15 cellular contexts compared by ENCODE assay signal in the genomic region with DNA sequence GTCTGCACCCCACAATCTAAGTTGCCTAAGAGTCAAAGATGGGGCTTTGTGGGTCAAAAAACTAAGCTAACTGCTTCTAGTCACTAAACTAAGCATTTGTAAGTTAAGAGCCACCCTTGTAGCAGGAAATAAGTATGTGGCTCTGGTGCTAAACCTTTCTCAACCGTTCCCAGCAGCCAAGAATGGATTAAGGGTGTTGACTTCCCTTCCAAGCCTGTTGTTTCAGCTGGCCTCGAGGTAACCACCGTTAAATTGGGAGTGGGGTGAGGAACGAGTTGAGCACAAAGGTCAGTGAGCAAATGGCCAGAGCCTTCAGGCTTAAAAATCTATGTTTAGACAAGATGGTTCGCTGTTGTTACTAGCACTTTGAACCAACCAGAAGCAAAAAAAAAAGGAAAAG.
DNase-seq lines count a peak whose midpoint lies in the region; ATAC-seq and TF ChIP-seq lines count a peak whose summit lies in the region.
"Had no signal": no experiment of that assay in that cellular context is flagged by ENCODE, and none has a peak within 500 bp of the region (broad histone marks: within the 10 kb centered on the region; RNA-seq: fewer than 3 reads in every experiment).

No MANE protein-coding gene starts in this region.

- H3K4me3 Mint-ChIP-seq in effector memory CD8-positive, alpha-beta T cell = peak overlapping the region; percentile 74 to 77

- CTCF ChIA-PET in IMR-90 (lab: Yijun Ruan, JAX) = no interaction called here

- POLR2A ChIA-PET in IMR-90 (lab: Charles Lee; ENCODE audit: unreplicated experiment) = no interaction called here

- H3K27me3 ChIP-seq in IMR-90 (ENCODE audit: control insufficient read depth, insufficient read depth, low read length) (no peaks in the 10 kb centered on the region), SJCRH30 (no peaks in the 10 kb centered on the region), thyroid gland (no peaks in the 10 kb centered on the region)
- H3K27me3 ChIP-seq: gastroesophageal sphincter, SJSA1 had no signal

- no peak overlapping the region for H3K23ac ChIP-seq in IMR-90 (ENCODE audit: low read depth, low read length)

- dilution Hi-C loops in IMR-90 (cut with HindIII; ENCODE audit: low sequenced_read_pairs, unreplicated experiment) = no loop called here

- no peaks in the 10 kb centered on the region for H3K27me3 Mint-ChIP-seq in effector memory CD8-positive, alpha-beta T cell

- intact Hi-C loops in IMR-90 (cut with micrococcal nuclease) = no loop called here
- intact Hi-C loops in thyroid gland (cut with DNase I) = loop anchor here (10.0 kb wide), 1 partner anchor 443 kb away; a partner anchor contains a TSS

- no peaks in the 10 kb centered on the region for H3K79me1 ChIP-seq in IMR-90 (ENCODE audit: low read depth in 1 of 2, low read length in 2 of 2)

- H3K56ac ChIP-seq in IMR-90 (ENCODE audit: extremely low read depth, insufficient read depth, low read length) = no peak overlapping the region

- in situ Hi-C loops in IMR-90 (cut with MboI; ENCODE audit: low sequenced_read_pairs) = no loop called here

- no CpG with 5 or more reads among the region's 5 CpGs for WGBS in IMR-90 (ENCODE audit: extremely low coverage in 2 of 2, insufficient read length in 1 of 2), 2 experiments
- WGBS in thyroid gland, 2 donors = 9 to 17% methylated on average over 5 of the region's 5 CpGs

- no peak overlapping the region for H3K4ac ChIP-seq in IMR-90 (ENCODE audit: low read depth, low read length)

- H2BK120ac ChIP-seq in IMR-90 (ENCODE audit: low read depth, low read length) = no peak overlapping the region

- peaks cover 18% of the 10 kb centered on the region for H3K36me3 Mint-ChIP-seq in effector memory CD8-positive, alpha-beta T cell (ENCODE audit: insufficient read depth)

- no peak overlapping the region for H2AK5ac ChIP-seq in IMR-90 (ENCODE audit: low read depth, low read length)

- H3K14ac ChIP-seq in IMR-90 (replicated peaks; ENCODE audit: low read depth, low read length) = no peak overlapping the region

- ATAC-seq in IMR-90 (ENCODE audit: low read depth) = no peak
- ATAC-seq in effector memory CD8-positive, alpha-beta T cell (replicated peaks) = peak; percentile 25
- ATAC-seq: gastroesophageal sphincter had no signal

- H3K27ac ChIP-seq in IMR-90 (ENCODE audit: insufficient read depth, low read length) (no peak overlapping the region), SJCRH30 (peak overlapping the region; percentile 99), thyroid gland (peak overlapping the region in 1 of 3 donors; percentile 33)
- H3K27ac ChIP-seq: gastroesophageal sphincter, SJSA1, WERI-Rb-1 had no signal

- no peak overlapping the region for H4K5ac ChIP-seq in IMR-90 (ENCODE audit: low read depth, low read length)

- H2BK15ac ChIP-seq in IMR-90 (ENCODE audit: low read depth, low read length) = no peak overlapping the region

- H2BK5ac ChIP-seq in IMR-90 (ENCODE audit: low read depth, low read length, poor library complexity, severe bottlenecking) = no peak overlapping the region

- H3K9me3 Mint-ChIP-seq in effector memory CD8-positive, alpha-beta T cell = peaks cover 0 to 7% of the 10 kb centered on the region in 2 donors

- H3K4me3 ChIP-seq in IMR-90 (ENCODE audit: insufficient read depth, low read depth, low read length) (no peak overlapping the region), SJCRH30 (no peak overlapping the region), skeletal muscle cell (ENCODE audit: low read depth, low read length) (no peak overlapping the region), thyroid gland (replicated peaks in 1 of 3) (no peak overlapping the region)
- H3K4me3 ChIP-seq: gastroesophageal sphincter, HAP-1, SJSA1 had no signal

- H2BK20ac ChIP-seq in IMR-90 (ENCODE audit: low read depth, low read length) = no peak overlapping the region

- no peak overlapping the region for H3K4me2 ChIP-seq in IMR-90 (ENCODE audit: low read depth, low read length)

- H3K27ac Mint-ChIP-seq in effector memory CD8-positive, alpha-beta T cell = peak overlapping the region; percentile 87 to 95

- H2AK9ac ChIP-seq in IMR-90 (replicated peaks; ENCODE audit: low read depth, low read length, poor library complexity) = no peak overlapping the region

- H3K36me3 ChIP-seq in IMR-90 (ENCODE audit: control insufficient read depth, insufficient read depth, low read length) = no peaks in the 10 kb centered on the region
- H3K36me3 ChIP-seq in SJCRH30 = no peaks in the 10 kb centered on the region
- no peaks in the 10 kb centered on the region for H3K36me3 ChIP-seq in thyroid gland
- H3K36me3 ChIP-seq: gastroesophageal sphincter, HAP-1, SJSA1, WERI-Rb-1 had no signal

- no TSS peak for BruUV-seq in IMR-90 (replicated peaks; lab: Mats Ljungman, UMichigan)

- H3K4me1 ChIP-seq in IMR-90 (ENCODE audit: control insufficient read depth, insufficient read depth, low read length) = peaks cover 6% of the 10 kb centered on the region; the same call in 1 of the 2 replicates
- peaks cover 52% of the 10 kb centered on the region for H3K4me1 ChIP-seq in SJCRH30
- peaks cover 3 to 17% of the 10 kb centered on the region in 2 donors for H3K4me1 ChIP-seq in thyroid gland
- H3K4me1 ChIP-seq: Caco-2 had no signal

- no peak overlapping the region for H3K9ac ChIP-seq in IMR-90 (ENCODE audit: low read depth, low read length)

- H4K20me1 ChIP-seq in IMR-90 (ENCODE audit: insufficient read depth, low read length) = no peaks in the 10 kb centered on the region

- no peaks in the 10 kb centered on the region; the same call in 1 of the 2 replicates for H3K9me1 ChIP-seq in IMR-90 (ENCODE audit: insufficient read depth, low read length)

- no peak overlapping the region for H3K18ac ChIP-seq in IMR-90 (ENCODE audit: low read depth, low read length)

- H4K8ac ChIP-seq in IMR-90 (ENCODE audit: low read depth in 2 of 2, low read length in 2 of 2) = no peak overlapping the region

- no peak overlapping the region for H4K91ac ChIP-seq in IMR-90 (ENCODE audit: insufficient read depth, low read depth, low read length)

- no peak for TF ChIP-seq RAD21 in IMR-90 (IDR thresholded peaks at IDR 0.05; ENCODE audit: low read length)

- H3K4me1 Mint-ChIP-seq in effector memory CD8-positive, alpha-beta T cell (ENCODE audit: low read depth in 2 of 2) = peaks cover 64 to 73% of the 10 kb centered on the region in 2 donors

- no peak for TF ChIP-seq CTCF in IMR-90 (conservative IDR thresholded peaks at IDR 0.05; ENCODE audit: low read depth, low read length)
- no peak for TF ChIP-seq CTCF in thyroid gland (IDR thresholded peaks at IDR 0.05)

- TF ChIP-seq POLR2A in IMR-90 (IDR thresholded peaks at IDR 0.05; ENCODE audit: low read depth, low read length) = no peak
- no peak for TF ChIP-seq POLR2A in thyroid gland (IDR thresholded peaks at IDR 0.05)

- no peak for DNase-seq in IMR-90
- DNase-seq in SJCRH30 = peak; percentile 97 to 99
- DNase-seq in effector memory CD8-positive, alpha-beta T cell = peak; percentile 10 to 38 (median 13)
- DNase-seq in skeletal muscle cell (ENCODE audit: low read depth) = peak; percentile 58
- no peak for DNase-seq in occipital lobe (lab: John Stamatoyannopoulos, UW)
- DNase-seq in SHP77 (lab: John Stamatoyannopoulos, UW) = no peak
- DNase-seq in thyroid gland = no peak
- DNase-seq: activated T-cell treated with anti-CD3 and anti-CD28 coated beads for 4 hours, aorta, Caco-2, retina, WERI-Rb-1 had no signal

- no peaks in the 10 kb centered on the region for H3K9me3 ChIP-seq in IMR-90 (ENCODE audit: control insufficient read depth, insufficient read depth, low read length)
- H3K9me3 ChIP-seq in SJCRH30 (replicated peaks) = 0 out of 2 replicates have a peak, but pooled peaks cover 4% of the 10 kb centered on the region
- H3K9me3 ChIP-seq in thyroid gland = no peaks in the 10 kb centered on the region
- H3K9me3 ChIP-seq: Caco-2, gastroesophageal sphincter, HAP-1, SJSA1 had no signal

- peak overlapping the region; percentile 36 for H2AFZ ChIP-seq in IMR-90 (replicated peaks; ENCODE audit: low read length, poor library complexity)

TF ChIP-seq in IMR-90, 13 proteins besides CTCF, POLR2A, EP300 and RAD21:
- TF ChIP-seq RCOR1 (IDR thresholded peaks at IDR 0.05; ENCODE audit: insufficient replicate concordance, low read length) (no peak), MAFK (IDR thresholded peaks at IDR 0.05; ENCODE audit: low read depth, low read length) (no peak), MAZ (IDR thresholded peaks at IDR 0.05; ENCODE audit: borderline replicate concordance, low read depth, low read length) (no peak), MXI1 (IDR thresholded peaks at IDR 0.05; ENCODE audit: borderline replicate concordance, low read depth, low read length) (no peak), FOS (IDR thresholded peaks at IDR 0.05; ENCODE audit: low read depth, low read length) (no peak), CHD1 (IDR thresholded peaks at IDR 0.05; ENCODE audit: low read depth, low read length) (no peak), RFX5 (IDR thresholded peaks at IDR 0.05; ENCODE audit: low read depth, low read length) (no peak), CEBPB (IDR thresholded peaks at IDR 0.05; ENCODE audit: low read depth, low read length) (no peak), NFE2L2 (IDR thresholded peaks at IDR 0.05; ENCODE audit: low read depth, low read length) (no peak), SMC3 (IDR thresholded peaks at IDR 0.05; ENCODE audit: low read depth, low read length) (no peak), BHLHE40 (IDR thresholded peaks at IDR 0.05; ENCODE audit: low read depth, low read length) (no peak)
- TF ChIP-seq, protein P1, sequence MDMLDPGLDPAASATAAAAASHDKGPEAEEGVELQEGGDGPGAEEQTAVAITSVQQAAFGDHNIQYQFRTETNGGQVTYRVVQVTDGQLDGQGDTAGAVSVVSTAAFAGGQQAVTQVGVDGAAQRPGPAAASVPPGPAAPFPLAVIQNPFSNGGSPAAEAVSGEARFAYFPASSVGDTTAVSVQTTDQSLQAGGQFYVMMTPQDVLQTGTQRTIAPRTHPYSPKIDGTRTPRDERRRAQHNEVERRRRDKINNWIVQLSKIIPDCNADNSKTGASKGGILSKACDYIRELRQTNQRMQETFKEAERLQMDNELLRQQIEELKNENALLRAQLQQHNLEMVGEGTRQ (IDR thresholded peaks at IDR 0.05; ENCODE audit: low read depth, low read length) = no peak
- TF ChIP-seq, protein P2, sequence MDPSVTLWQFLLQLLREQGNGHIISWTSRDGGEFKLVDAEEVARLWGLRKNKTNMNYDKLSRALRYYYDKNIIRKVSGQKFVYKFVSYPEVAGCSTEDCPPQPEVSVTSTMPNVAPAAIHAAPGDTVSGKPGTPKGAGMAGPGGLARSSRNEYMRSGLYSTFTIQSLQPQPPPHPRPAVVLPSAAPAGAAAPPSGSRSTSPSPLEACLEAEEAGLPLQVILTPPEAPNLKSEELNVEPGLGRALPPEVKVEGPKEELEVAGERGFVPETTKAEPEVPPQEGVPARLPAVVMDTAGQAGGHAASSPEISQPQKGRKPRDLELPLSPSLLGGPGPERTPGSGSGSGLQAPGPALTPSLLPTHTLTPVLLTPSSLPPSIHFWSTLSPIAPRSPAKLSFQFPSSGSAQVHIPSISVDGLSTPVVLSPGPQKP (IDR thresholded peaks at IDR 0.05; ENCODE audit: borderline replicate concordance, low read depth, low read length) = no peak

Comparison
In these comparisons a context has a peak if more than half of its experiments do, and no peak if none do; other contexts are left out.
1. DNase-seq: peak in SJCRH30 (2 of 2), effector memory CD8-positive, alpha-beta T cell (3 of 3) and skeletal muscle cell (single experiment); none in IMR-90 (single experiment), occipital lobe (single experiment), SHP77 (0 of 2) and thyroid gland (0 of 2).